8 cellular contexts compared by ENCODE assay signal in the genomic region with DNA sequence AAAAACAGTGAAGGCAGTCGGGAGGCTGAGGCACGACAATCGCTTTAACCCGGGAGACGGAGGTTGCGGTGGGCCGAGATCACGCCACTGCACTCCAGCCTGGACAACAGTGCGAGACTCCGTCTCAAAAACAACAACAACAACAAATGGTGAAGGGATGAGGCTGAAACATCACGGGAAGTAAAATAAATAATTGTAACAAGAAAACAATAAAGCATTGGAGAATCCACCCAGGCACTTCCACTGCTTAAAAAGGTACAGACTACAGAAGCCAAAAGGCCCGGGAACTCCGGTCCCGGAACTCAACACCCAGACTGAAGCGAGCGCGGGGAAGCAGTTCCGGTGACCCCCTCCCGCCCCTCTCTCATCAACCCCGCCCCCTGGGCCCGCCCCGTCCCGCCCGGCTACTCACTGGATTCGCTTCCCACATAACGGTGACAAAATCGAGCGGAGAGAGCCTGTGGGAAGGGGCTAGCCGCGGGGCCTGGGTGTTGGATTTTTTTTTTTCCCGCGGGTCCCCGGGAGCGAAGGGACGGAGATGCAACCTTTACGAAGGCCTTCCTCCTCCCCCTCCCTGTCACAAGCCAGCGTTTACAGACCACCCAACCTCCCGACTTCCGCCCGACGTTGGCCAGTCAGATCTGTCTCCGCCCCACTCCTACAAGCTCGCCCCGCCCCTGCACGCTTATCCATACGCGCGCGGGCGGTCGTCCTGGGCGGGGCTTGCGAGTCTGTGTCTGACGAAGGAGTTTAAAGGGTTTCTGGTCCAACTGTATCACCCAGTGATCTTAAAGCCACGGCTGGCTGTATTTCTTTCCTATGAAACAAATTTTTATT.
DNase-seq lines count a peak whose midpoint lies in the region; ATAC-seq and TF ChIP-seq lines count a peak whose summit lies in the region.

PARP11 (minus strand) TSS at position 600 of the 837 bp plus-strand sequence; CDS start at position 430, 170 bp downstream.

- peak; percentile 63 for TF ChIP-seq POLR2A in GM18951 (IDR thresholded peaks at IDR 0.05; ENCODE audit: extremely low read depth, insufficient read depth, insufficient read length)

- DNase-seq in AG08395 (ENCODE audit: low spot score): peak; percentile 96
- peak; percentile 95 for DNase-seq in NCI-H345 treated with DMSO at 0.1 percent for 48 hours (lab: John Stamatoyannopoulos, UW; ENCODE audit: unreplicated experiment)
- DNase-seq in activated CD4-positive, CD25-positive, alpha-beta regulatory T cell (lab: John Stamatoyannopoulos, UW): peak; percentile 95 to 96 (median 95)
- DNase-seq in central memory CD4-positive, alpha-beta T cell: peak; percentile 96
- DNase-seq in iris pigment epithelial cell (ENCODE audit: low read depth): peak; percentile 98
- peak; percentile 98 for DNase-seq in stimulated activated CD4-positive, alpha-beta T cell treated with anti-CD3 and anti-CD28 coated beads, Interleukin-12 subunit alpha, Interleukin-12 subunit beta, amount 100 ng/mL, for 4 hours

- peak; percentile 95 for ATAC-seq in HG03196 (IDR thresholded peaks at IDR 0.05; ENCODE audit: unreplicated experiment)

- in situ Hi-C loops in GM18951 (cut with MboI; ENCODE audit: low sequenced_read_pairs, unreplicated experiment): no loop called here

Comparison
In these comparisons a context has a peak if more than half of its experiments do, and no peak if none do; other contexts are left out.
1. Peak in every context shown above with its lines: DNase-seq and ATAC-seq.